ENCODE assay signal across 1 cellular context in the genomic region with DNA sequence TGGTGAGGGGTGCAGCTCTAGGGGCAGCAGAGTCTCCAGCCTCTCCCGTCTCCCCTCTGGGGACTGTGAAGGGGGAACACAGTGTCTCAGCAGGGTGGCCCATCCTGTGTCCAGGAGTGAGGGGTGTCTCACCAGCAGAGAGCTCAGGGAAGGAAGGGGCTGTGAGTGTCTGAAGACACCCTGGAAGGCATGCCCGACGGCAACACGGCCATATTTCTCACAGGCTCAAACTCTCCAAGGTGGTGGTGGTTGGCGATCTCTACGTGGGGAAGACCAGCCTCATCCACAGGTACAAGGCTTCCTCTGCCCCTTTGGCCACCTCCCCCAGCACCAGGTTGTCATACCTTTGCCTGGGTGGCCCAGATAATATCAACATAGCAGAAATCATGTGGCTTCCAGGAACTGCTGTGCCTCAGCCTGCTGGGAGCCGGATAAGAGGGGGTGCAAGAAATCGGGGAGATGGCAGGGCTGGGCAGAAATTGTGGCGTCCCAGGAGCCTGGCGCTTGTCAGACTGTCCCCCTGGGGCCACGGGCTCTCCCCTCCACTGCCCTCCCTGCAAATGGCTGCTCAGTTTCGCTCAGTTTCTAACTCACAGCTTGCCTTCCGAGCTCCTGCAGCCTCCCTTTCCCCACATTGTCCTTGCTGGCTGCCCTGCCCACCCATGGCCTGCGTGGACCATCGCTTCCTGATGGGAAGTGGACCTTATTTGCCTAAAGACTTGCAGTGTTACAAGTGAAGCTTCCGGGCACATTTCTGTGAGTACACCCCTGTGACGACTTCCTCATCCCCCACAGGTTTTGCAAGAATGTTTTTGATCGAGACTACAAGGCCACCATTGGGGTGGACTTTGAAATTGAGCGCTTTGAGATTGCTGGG.
TF ChIP-seq lines count a peak whose summit lies in the region.

No MANE protein-coding gene starts in this region.

TF ChIP-seq in HCT116, 20 proteins besides CTCF, POLR2A, EP300 and RAD21 (continued from another document):
- TF ChIP-seq ZFX (IDR thresholded peaks at IDR 0.05) = no peak
- no peak for TF ChIP-seq TCF7L2 (IDR thresholded peaks at IDR 0.05; ENCODE audit: borderline replicate concordance, extremely low read depth, insufficient read depth, insufficient read length)
- no peak for TF ChIP-seq FOSL1 (IDR thresholded peaks at IDR 0.05; ENCODE audit: low read depth)
- no peak for TF ChIP-seq SIN3A (IDR thresholded peaks at IDR 0.05; ENCODE audit: low read depth)
- TF ChIP-seq, protein P1, sequence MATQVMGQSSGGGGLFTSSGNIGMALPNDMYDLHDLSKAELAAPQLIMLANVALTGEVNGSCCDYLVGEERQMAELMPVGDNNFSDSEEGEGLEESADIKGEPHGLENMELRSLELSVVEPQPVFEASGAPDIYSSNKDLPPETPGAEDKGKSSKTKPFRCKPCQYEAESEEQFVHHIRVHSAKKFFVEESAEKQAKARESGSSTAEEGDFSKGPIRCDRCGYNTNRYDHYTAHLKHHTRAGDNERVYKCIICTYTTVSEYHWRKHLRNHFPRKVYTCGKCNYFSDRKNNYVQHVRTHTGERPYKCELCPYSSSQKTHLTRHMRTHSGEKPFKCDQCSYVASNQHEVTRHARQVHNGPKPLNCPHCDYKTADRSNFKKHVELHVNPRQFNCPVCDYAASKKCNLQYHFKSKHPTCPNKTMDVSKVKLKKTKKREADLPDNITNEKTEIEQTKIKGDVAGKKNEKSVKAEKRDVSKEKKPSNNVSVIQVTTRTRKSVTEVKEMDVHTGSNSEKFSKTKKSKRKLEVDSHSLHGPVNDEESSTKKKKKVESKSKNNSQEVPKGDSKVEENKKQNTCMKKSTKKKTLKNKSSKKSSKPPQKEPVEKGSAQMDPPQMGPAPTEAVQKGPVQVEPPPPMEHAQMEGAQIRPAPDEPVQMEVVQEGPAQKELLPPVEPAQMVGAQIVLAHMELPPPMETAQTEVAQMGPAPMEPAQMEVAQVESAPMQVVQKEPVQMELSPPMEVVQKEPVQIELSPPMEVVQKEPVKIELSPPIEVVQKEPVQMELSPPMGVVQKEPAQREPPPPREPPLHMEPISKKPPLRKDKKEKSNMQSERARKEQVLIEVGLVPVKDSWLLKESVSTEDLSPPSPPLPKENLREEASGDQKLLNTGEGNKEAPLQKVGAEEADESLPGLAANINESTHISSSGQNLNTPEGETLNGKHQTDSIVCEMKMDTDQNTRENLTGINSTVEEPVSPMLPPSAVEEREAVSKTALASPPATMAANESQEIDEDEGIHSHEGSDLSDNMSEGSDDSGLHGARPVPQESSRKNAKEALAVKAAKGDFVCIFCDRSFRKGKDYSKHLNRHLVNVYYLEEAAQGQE (IDR thresholded peaks at IDR 0.05; ENCODE audit: low read depth) = no peak
- no peak for TF ChIP-seq SP1 (IDR thresholded peaks at IDR 0.05; ENCODE audit: low read depth)
- no peak for TF ChIP-seq SRF (IDR thresholded peaks at IDR 0.05; ENCODE audit: low read depth)
- no peak for TF ChIP-seq ELF1 (IDR thresholded peaks at IDR 0.05; ENCODE audit: borderline replicate concordance, low read depth)
- no peak for TF ChIP-seq CBX3 (IDR thresholded peaks at IDR 0.05; ENCODE audit: low read depth)
- no peak for TF ChIP-seq YY1 (IDR thresholded peaks at IDR 0.05; ENCODE audit: extremely low read depth, insufficient replicate concordance, low read depth, low read length)
- no peak for TF ChIP-seq CEBPB (IDR thresholded peaks at IDR 0.05; ENCODE audit: low read depth)
- no peak for TF ChIP-seq POLR2AphosphoS5 (IDR thresholded peaks at IDR 0.05; ENCODE audit: low read depth, low read length)
- TF ChIP-seq, protein P2, sequence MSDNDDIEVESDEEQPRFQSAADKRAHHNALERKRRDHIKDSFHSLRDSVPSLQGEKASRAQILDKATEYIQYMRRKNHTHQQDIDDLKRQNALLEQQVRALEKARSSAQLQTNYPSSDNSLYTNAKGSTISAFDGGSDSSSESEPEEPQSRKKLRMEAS (IDR thresholded peaks at IDR 0.05) = no peak
- TF ChIP-seq, protein P3, sequence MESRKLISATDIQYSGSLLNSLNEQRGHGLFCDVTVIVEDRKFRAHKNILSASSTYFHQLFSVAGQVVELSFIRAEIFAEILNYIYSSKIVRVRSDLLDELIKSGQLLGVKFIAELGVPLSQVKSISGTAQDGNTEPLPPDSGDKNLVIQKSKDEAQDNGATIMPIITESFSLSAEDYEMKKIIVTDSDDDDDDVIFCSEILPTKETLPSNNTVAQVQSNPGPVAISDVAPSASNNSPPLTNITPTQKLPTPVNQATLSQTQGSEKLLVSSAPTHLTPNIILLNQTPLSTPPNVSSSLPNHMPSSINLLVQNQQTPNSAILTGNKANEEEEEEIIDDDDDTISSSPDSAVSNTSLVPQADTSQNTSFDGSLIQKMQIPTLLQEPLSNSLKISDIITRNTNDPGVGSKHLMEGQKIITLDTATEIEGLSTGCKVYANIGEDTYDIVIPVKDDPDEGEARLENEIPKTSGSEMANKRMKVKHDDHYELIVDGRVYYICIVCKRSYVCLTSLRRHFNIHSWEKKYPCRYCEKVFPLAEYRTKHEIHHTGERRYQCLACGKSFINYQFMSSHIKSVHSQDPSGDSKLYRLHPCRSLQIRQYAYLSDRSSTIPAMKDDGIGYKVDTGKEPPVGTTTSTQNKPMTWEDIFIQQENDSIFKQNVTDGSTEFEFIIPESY (IDR thresholded peaks at IDR 0.05; ENCODE audit: extremely low read depth, insufficient replicate concordance, low read length) = no peak
- no peak for TF ChIP-seq EZH2 (IDR thresholded peaks at IDR 0.05)
- no peak for TF ChIP-seq EGR1 (IDR thresholded peaks at IDR 0.05; ENCODE audit: low read depth)
- TF ChIP-seq, protein P4, sequence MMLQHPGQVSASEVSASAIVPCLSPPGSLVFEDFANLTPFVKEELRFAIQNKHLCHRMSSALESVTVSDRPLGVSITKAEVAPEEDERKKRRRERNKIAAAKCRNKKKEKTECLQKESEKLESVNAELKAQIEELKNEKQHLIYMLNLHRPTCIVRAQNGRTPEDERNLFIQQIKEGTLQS (IDR thresholded peaks at IDR 0.05) = no peak
- TF ChIP-seq EZH2phosphoT487 (IDR thresholded peaks at IDR 0.05; ENCODE audit: borderline replicate concordance) = no peak
